ENCODE assay signal across 29 cellular contexts in genomic region chr20:58331961-58332551, GRCh38.
DNase-seq lines count a peak whose midpoint lies in the region; ATAC-seq lines count a peak whose summit lies in the region.
"Had no signal": no experiment of that assay in that cellular context is flagged by ENCODE, and none has a peak within 500 bp of the region (broad histone marks: within the 10 kb centered on the region; RNA-seq: fewer than 3 reads in every experiment).

No MANE protein-coding gene starts in this region.

- DNase-seq in DMS53 (lab: John Stamatoyannopoulos, UW), result peak; percentile 22
- no peak for DNase-seq in DMS53 treated with DMSO at 0.1 percent for 48 hours (lab: John Stamatoyannopoulos, UW; ENCODE audit: unreplicated experiment)
- DNase-seq in NCI-H345 (lab: John Stamatoyannopoulos, UW), result peak; percentile 38
- DNase-seq in central memory CD8-positive, alpha-beta T cell (ENCODE audit: low spot score in 2 of 2), result no peak
- DNase-seq in stimulated activated effector memory CD8-positive, alpha-beta T cell treated with anti-CD3 and anti-CD28 coated beads, Interleukin-12 subunit alpha, Interleukin-12 subunit beta, amount 100 ng/mL, for 72 hours (ENCODE audit: low spot score in 2 of 2), result no peak
- DNase-seq in NCI-H2227 treated with DMSO at 0.1 percent for 48 hours (lab: John Stamatoyannopoulos, UW), result no peak
- no peak for DNase-seq in iPS-NIHi11 (ENCODE audit: low spot score)
- no peak for DNase-seq in stimulated activated naive CD8-positive, alpha-beta T cell treated with anti-CD3 and anti-CD28 coated beads, Interleukin-15, Interleukin-2, amounts not matched to agents 100 U/mL and 50 U/mL, for 24 hours
- DNase-seq: activated CD4-positive, alpha-beta T cell treated with anti-CD3 and anti-CD28 coated beads, Interleukin-2, amount 10 ng/mL, durations not matched to agents 24 days and 14 days; activated CD8-positive, alpha-beta memory T cell treated with anti-CD3 and anti-CD28 coated beads for 24 hours; activated effector memory CD4-positive, alpha-beta T cell treated with Interleukin-2 at 50 U/mL for 16 hours; activated T-cell treated with anti-CD3 and anti-CD28 coated beads for 4 hours; amygdala; brain microvascular endothelial cell; C1 segment of cervical spinal cord; DND-41; GF-D8; hippocampal formation; NCI-H2081 treated with DMSO at 0.1 percent for 48 hours; NCI-H526 treated with DMSO at 0.1 percent for 48 hours; nephron progenitor cell; stimulated activated CD4-positive, alpha-beta T cell treated with anti-CD3 and anti-CD28 coated beads, Interleukin-4, amount 100 ng/mL, for 24 hours; substantia nigra; T-cell; trophoblast cell had no signal

- no peaks in the 10 kb centered on the region for H3K9me3 Mint-ChIP-seq in central memory CD8-positive, alpha-beta T cell
- H3K9me3 Mint-ChIP-seq in stimulated activated effector memory CD8-positive, alpha-beta T cell treated with anti-CD3 and anti-CD28 coated beads, Interleukin-12 subunit alpha, Interleukin-12 subunit beta, amount 100 ng/mL, for 72 hours, result no peaks in the 10 kb centered on the region
- H3K9me3 Mint-ChIP-seq: activated CD4-positive, alpha-beta T cell treated with anti-CD3 and anti-CD28 coated beads, Interleukin-2, amount 10 ng/mL, durations not matched to agents 24 days and 14 days; activated naive CD4-positive, alpha-beta T cell treated with anti-CD3 and anti-CD28 coated beads, Interleukin-2, amount 50 U/mL, for 72 hours; GM23338; nephron progenitor cell; T-cell; WTC11 had no signal

- no peak overlapping the region for H3K4me3 Mint-ChIP-seq in central memory CD8-positive, alpha-beta T cell
- H3K4me3 Mint-ChIP-seq in stimulated activated effector memory CD8-positive, alpha-beta T cell treated with anti-CD3 and anti-CD28 coated beads, Interleukin-12 subunit alpha, Interleukin-12 subunit beta, amount 100 ng/mL, for 72 hours, result no peak overlapping the region
- H3K4me3 Mint-ChIP-seq: activated CD4-positive, alpha-beta T cell treated with anti-CD3 and anti-CD28 coated beads, Interleukin-2, amount 10 ng/mL, durations not matched to agents 24 days and 14 days; GM23338; nephron progenitor cell; T-cell; WTC11 had no signal

- H3K4me1 Mint-ChIP-seq in central memory CD8-positive, alpha-beta T cell, result peaks cover 50% of the 10 kb centered on the region
- H3K4me1 Mint-ChIP-seq in stimulated activated effector memory CD8-positive, alpha-beta T cell treated with anti-CD3 and anti-CD28 coated beads, Interleukin-12 subunit alpha, Interleukin-12 subunit beta, amount 100 ng/mL, for 72 hours, result peaks cover 47% of the 10 kb centered on the region
- H3K4me1 Mint-ChIP-seq: nephron progenitor cell had no signal

- peaks cover 14% of the 10 kb centered on the region for H3K36me3 Mint-ChIP-seq in central memory CD8-positive, alpha-beta T cell (ENCODE audit: insufficient read depth)
- peaks cover 25% of the 10 kb centered on the region for H3K36me3 Mint-ChIP-seq in stimulated activated effector memory CD8-positive, alpha-beta T cell treated with anti-CD3 and anti-CD28 coated beads, Interleukin-12 subunit alpha, Interleukin-12 subunit beta, amount 100 ng/mL, for 72 hours

- no peak for ATAC-seq in central memory CD8-positive, alpha-beta T cell (replicated peaks; ENCODE audit: extremely low read depth, poor library complexity, severe bottlenecking)
- ATAC-seq in stimulated activated effector memory CD8-positive, alpha-beta T cell treated with anti-CD3 and anti-CD28 coated beads, Interleukin-12 subunit alpha, Interleukin-12 subunit beta, amount 100 ng/mL, for 72 hours, result no peak
- no peak for ATAC-seq in stimulated activated naive CD8-positive, alpha-beta T cell treated with anti-CD3 and anti-CD28 coated beads, Interleukin-15, Interleukin-2, amounts not matched to agents 100 U/mL and 50 U/mL, for 24 hours
- ATAC-seq: activated naive CD4-positive, alpha-beta T cell treated with anti-CD3 and anti-CD28 coated beads, Interleukin-2, amount 50 U/mL, for 72 hours; GM23338; K562; T-cell; WTC11 had no signal

- peak overlapping the region; percentile 54 for H3K27ac Mint-ChIP-seq in central memory CD8-positive, alpha-beta T cell (ENCODE audit: low read depth)
- peak overlapping the region; percentile 30 for H3K27ac Mint-ChIP-seq in stimulated activated effector memory CD8-positive, alpha-beta T cell treated with anti-CD3 and anti-CD28 coated beads, Interleukin-12 subunit alpha, Interleukin-12 subunit beta, amount 100 ng/mL, for 72 hours
- H3K27ac Mint-ChIP-seq: activated CD4-positive, alpha-beta T cell treated with anti-CD3 and anti-CD28 coated beads, Interleukin-2, amount 10 ng/mL, durations not matched to agents 24 days and 14 days; activated naive CD4-positive, alpha-beta T cell treated with anti-CD3 and anti-CD28 coated beads, Interleukin-2, amount 50 U/mL, for 72 hours; GM23338; nephron progenitor cell; T-cell; WTC11 had no signal

- H3K27me3 Mint-ChIP-seq in central memory CD8-positive, alpha-beta T cell, result no peaks in the 10 kb centered on the region
- H3K27me3 Mint-ChIP-seq: activated CD4-positive, alpha-beta T cell treated with anti-CD3 and anti-CD28 coated beads, Interleukin-2, amount 10 ng/mL, durations not matched to agents 24 days and 14 days; T-cell had no signal

Comparison
In these comparisons a context has a peak if more than half of its experiments do, and no peak if none do; other contexts are left out.
1. DNase-seq: peak in DMS53 (single experiment) and NCI-H345 (single experiment); none in DMS53 treated with DMSO at 0.1 percent for 48 hours (single experiment), central memory CD8-positive, alpha-beta T cell (0 of 2), stimulated activated effector memory CD8-positive, alpha-beta T cell treated with anti-CD3 and anti-CD28 coated beads, Interleukin-12 subunit alpha, Interleukin-12 subunit beta, amount 100 ng/mL, for 72 hours (0 of 2), NCI-H2227 treated with DMSO at 0.1 percent for 48 hours (single experiment), iPS-NIHi11 (single experiment) and stimulated activated naive CD8-positive, alpha-beta T cell treated with anti-CD3 and anti-CD28 coated beads, Interleukin-15, Interleukin-2, amounts not matched to agents 100 U/mL and 50 U/mL, for 24 hours (single experiment).